Comparison of ENCODE assay signal across 1 cellular context in genomic region chr11:34423300-34423699, GRCh38.
TF ChIP-seq lines count a peak whose summit lies in the region.

No MANE protein-coding gene starts in this region.

TF ChIP-seq in IMR-90, 13 proteins besides CTCF, POLR2A, EP300 and RAD21:
- TF ChIP-seq MXI1 (IDR thresholded peaks at IDR 0.05; ENCODE audit: borderline replicate concordance, low read depth, low read length) (no peak), MAFK (IDR thresholded peaks at IDR 0.05; ENCODE audit: low read depth, low read length) (no peak)
